Comparison of ENCODE assay signal across 10 cellular contexts in the genomic region with DNA sequence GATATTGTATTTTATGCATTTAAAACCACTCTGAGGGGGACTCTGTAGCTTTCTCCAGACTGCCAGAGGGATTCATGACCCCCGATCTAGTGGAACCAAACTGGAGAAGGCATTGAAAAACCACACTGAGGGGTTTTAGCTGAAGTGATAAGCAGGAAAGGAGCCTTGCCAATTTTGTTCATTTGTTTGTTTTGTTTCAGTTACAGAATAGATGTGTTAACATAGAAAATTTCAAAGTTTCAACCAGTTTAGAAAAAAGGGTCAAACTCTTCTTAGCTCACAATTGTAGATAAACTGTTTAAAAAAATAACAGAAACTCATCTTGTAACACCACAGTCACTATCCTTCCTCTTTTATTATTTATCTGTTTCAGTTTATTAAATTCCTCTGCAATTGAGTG. TPM values are rescaled to one million over a fixed set of nuclear protein-coding genes. Genes with fewer than 3 reads are reported as not detected.
A peak's percentile ranks its signal among the peaks of the same experiment; 100 is the strongest.
DNase-seq lines count a peak whose midpoint lies in the region; ATAC-seq and TF ChIP-seq lines count a peak whose summit lies in the region.
"Had no signal": no experiment of that assay in that cellular context is flagged by ENCODE, and none has a peak within 500 bp of the region (broad histone marks: within the 10 kb centered on the region; RNA-seq: fewer than 3 reads in every experiment).

No MANE protein-coding gene starts in this region.

- no peaks in the 10 kb centered on the region for H3K9me2 ChIP-seq in HCT116 (ENCODE audit: insufficient read depth)

- H2BK5ac ChIP-seq in trophoblast cell (ENCODE audit: low read depth, low read length, poor library complexity): peak overlapping the region; percentile 40

- H3K4me3 ChIP-seq in HCT116 (replicated peaks in 1 of 2; ENCODE audit: low read depth in 1 of 2, low read length in 2 of 2) (no peak overlapping the region), trophoblast cell (ENCODE audit: low read depth, low read length) (no peak overlapping the region)

- no peak overlapping the region for H2AFZ ChIP-seq in HCT116 (ENCODE audit: low read depth, low read length, poor library complexity, severe bottlenecking)
- H2AFZ ChIP-seq in trophoblast cell (ENCODE audit: insufficient read depth, low read length, poor library complexity): no peak overlapping the region

- H3K79me2 ChIP-seq in HCT116 (ENCODE audit: insufficient read depth, low read length) (peaks cover 99% of the 10 kb centered on the region), trophoblast cell (ENCODE audit: control insufficient read depth, insufficient read depth, low read length, poor library complexity) (peaks cover 11% of the 10 kb centered on the region)

- DNase-seq in activated CD8-positive, alpha-beta memory T cell treated with anti-CD3 and anti-CD28 coated beads, Interleukin-2, amount 10 ng/mL, durations not matched to agents 7 days and 5 days: no peak
- DNase-seq in activated CD8-positive, alpha-beta memory T cell treated with anti-CD3 and anti-CD28 coated beads for 24 hours: no peak
- DNase-seq in HCT116 (ENCODE audit: low read depth, low spot score) (no peak), trophoblast cell (no peak)
- DNase-seq: MM.1S, posterior cingulate gyrus had no signal

- H3K36me3 Mint-ChIP-seq in activated CD8-positive, alpha-beta memory T cell treated with anti-CD3 and anti-CD28 coated beads, Interleukin-2, amount 10 ng/mL, durations not matched to agents 7 days and 5 days: peaks cover 28% of the 10 kb centered on the region
- H3K36me3 Mint-ChIP-seq in activated naive CD8-positive, alpha-beta T cell: peaks cover 7% of the 10 kb centered on the region

- peak overlapping the region; percentile 44 for H3K4me3 Mint-ChIP-seq in activated CD8-positive, alpha-beta memory T cell treated with anti-CD3 and anti-CD28 coated beads, Interleukin-2, amount 10 ng/mL, durations not matched to agents 7 days and 5 days
- peak overlapping the region; percentile 41 for H3K4me3 Mint-ChIP-seq in activated naive CD8-positive, alpha-beta T cell

- no peak for TF ChIP-seq RAD21 in HCT116 (IDR thresholded peaks at IDR 0.05; ENCODE audit: low read depth)

- BruUV-seq in HCT116 (replicated peaks; lab: Mats Ljungman, UMichigan): no TSS peak

- H3K18ac ChIP-seq in trophoblast cell (ENCODE audit: low read length): no peak overlapping the region

- H3K27me3 ChIP-seq in HCT116 (ENCODE audit: insufficient read depth, low read length) (no peaks in the 10 kb centered on the region), trophoblast cell (ENCODE audit: insufficient read depth, low read length) (no peaks in the 10 kb centered on the region)

- peak overlapping the region; percentile 82 for H3K27ac Mint-ChIP-seq in activated CD8-positive, alpha-beta memory T cell treated with anti-CD3 and anti-CD28 coated beads, Interleukin-2, amount 10 ng/mL, durations not matched to agents 7 days and 5 days
- peak overlapping the region; percentile 67 for H3K27ac Mint-ChIP-seq in activated naive CD8-positive, alpha-beta T cell

- H3K4me1 ChIP-seq in HCT116 (ENCODE audit: control insufficient read depth in 1 of 2, insufficient read depth in 2 of 2, low read length in 2 of 2) (peaks cover 47 to 64% of the 10 kb centered on the region in 2 experiments), trophoblast cell (ENCODE audit: control insufficient read depth in 1 of 2, insufficient read depth in 2 of 2, low read length in 2 of 2) (peaks cover 5 to 9% of the 10 kb centered on the region in 2 experiments)

- POLR2A ChIA-PET in HCT116 (lab: Charles Lee): no interaction called here

- H2BK12ac ChIP-seq in trophoblast cell (ENCODE audit: low read length): no peak overlapping the region

- intact Hi-C loops in HCT116 (cut with micrococcal nuclease): no loop called here

- H4K91ac ChIP-seq in trophoblast cell (ENCODE audit: low read depth, low read length): peak overlapping the region; percentile 68

- no CpG with 5 or more reads among the region's 1 CpG for WGBS in trophoblast cell (ENCODE audit: extremely low coverage, insufficient coverage, insufficient read length)

- no peaks in the 10 kb centered on the region for H3K27me3 Mint-ChIP-seq in activated CD8-positive, alpha-beta memory T cell treated with anti-CD3 and anti-CD28 coated beads, Interleukin-2, amount 10 ng/mL, durations not matched to agents 7 days and 5 days
- no peaks in the 10 kb centered on the region for H3K27me3 Mint-ChIP-seq in activated naive CD8-positive, alpha-beta T cell

- peak overlapping the region; percentile 79 for H3K4ac ChIP-seq in trophoblast cell (ENCODE audit: low read depth, low read length)

- H2AK5ac ChIP-seq in trophoblast cell (ENCODE audit: low read length): no peak overlapping the region

- H3K9ac ChIP-seq in HCT116 (ENCODE audit: low read length): no peak overlapping the region
- no peak overlapping the region for H3K9ac ChIP-seq in trophoblast cell (ENCODE audit: low read length)

- CTCF ChIA-PET in activated CD8-positive, alpha-beta memory T cell treated with anti-CD3 and anti-CD28 coated beads, Interleukin-2, amount 10 ng/mL, durations not matched to agents 7 days and 5 days (lab: Charles Lee): interaction anchor here (0.7 to 4.5 kb wide), 4 partner anchors 9 to 306 kb away, joined by 3 to 23 read pairs (median 6); no protein-coding TSS in a partner anchor
- CTCF ChIA-PET in HCT116 (lab: Charles Lee): no interaction called here

- H3K9me3 ChIP-seq in HCT116 (ENCODE audit: control insufficient read depth in 1 of 2, insufficient read depth in 1 of 2, low read depth in 1 of 2, low read length in 2 of 2): no peaks in the 10 kb centered on the region
- peaks cover 1% of the 10 kb centered on the region for H3K9me3 ChIP-seq in trophoblast cell (ENCODE audit: insufficient read depth, low read depth, low read length)

- TF ChIP-seq POLR2A in HCT116 (IDR thresholded peaks at IDR 0.05; ENCODE audit: borderline replicate concordance, extremely low read depth, insufficient read depth, insufficient read length): no peak

- H4K8ac ChIP-seq in trophoblast cell (ENCODE audit: low read depth, low read length): no peak overlapping the region

- RAD21 ChIA-PET in HCT116 (lab: Charles Lee; ENCODE audit: low non-redundant PET in 1 of 2, low total read pairs in 2 of 2, uncharacterized antibody in 2 of 2, unreplicated experiment in 2 of 2): no interaction called here

- H3K4me2 ChIP-seq in HCT116 (ENCODE audit: low read length) (no peak overlapping the region; the same call in 1 of the 2 replicates), trophoblast cell (ENCODE audit: low read length) (no peak overlapping the region)

- no peak for ATAC-seq in activated CD8-positive, alpha-beta memory T cell treated with anti-CD3 and anti-CD28 coated beads, Interleukin-2, amount 10 ng/mL, durations not matched to agents 7 days and 5 days
- ATAC-seq in HCT116 (no peak), GM21723 (IDR thresholded peaks at IDR 0.05; ENCODE audit: unreplicated experiment) (no peak), HG03520 (IDR thresholded peaks at IDR 0.05; ENCODE audit: unreplicated experiment) (no peak), GM21447 (IDR thresholded peaks at IDR 0.05; ENCODE audit: unreplicated experiment) (no peak)

- H3K27ac ChIP-seq in HCT116 (ENCODE audit: low read depth, low read length) (peak overlapping the region; percentile 93; the same call in 1 of the 2 replicates), trophoblast cell (ENCODE audit: low read depth, low read length) (no peak overlapping the region)

- H3K9me3 Mint-ChIP-seq in activated CD8-positive, alpha-beta memory T cell treated with anti-CD3 and anti-CD28 coated beads, Interleukin-2, amount 10 ng/mL, durations not matched to agents 7 days and 5 days (ENCODE audit: low read depth): peaks cover 2% of the 10 kb centered on the region
- no peaks in the 10 kb centered on the region for H3K9me3 Mint-ChIP-seq in activated naive CD8-positive, alpha-beta T cell (ENCODE audit: low read depth)

- H3K23ac ChIP-seq in trophoblast cell (ENCODE audit: low read length): no peak overlapping the region

- peaks cover 8% of the 10 kb centered on the region for H3K79me1 ChIP-seq in trophoblast cell (ENCODE audit: low read length)

- TF ChIP-seq CTCF in HCT116 (IDR thresholded peaks at IDR 0.05 in 2 of 3, conservative IDR thresholded peaks at IDR 0.05 in 1 of 3; ENCODE audit: borderline replicate concordance in 1 of 3, insufficient read depth in 1 of 3, low read depth in 2 of 3, low read length in 2 of 3): no peak

- no peaks in the 10 kb centered on the region for H3K36me3 ChIP-seq in HCT116 (ENCODE audit: control insufficient read depth in 1 of 2, insufficient read depth in 2 of 2, low read length in 2 of 2)
- H3K36me3 ChIP-seq in trophoblast cell (ENCODE audit: control insufficient read depth in 1 of 2, insufficient read depth in 2 of 2, low read length in 2 of 2): peaks cover 0 to 3% of the 10 kb centered on the region in 2 experiments

- no peaks in the 10 kb centered on the region for H4K20me1 ChIP-seq in HCT116 (ENCODE audit: insufficient read depth)

- H4K12ac ChIP-seq in trophoblast cell (ENCODE audit: low read depth, low read length): no peak overlapping the region

- no peak overlapping the region for H3K14ac ChIP-seq in trophoblast cell (ENCODE audit: low read length)

- peaks cover 82% of the 10 kb centered on the region for H3K4me1 Mint-ChIP-seq in activated CD8-positive, alpha-beta memory T cell treated with anti-CD3 and anti-CD28 coated beads, Interleukin-2, amount 10 ng/mL, durations not matched to agents 7 days and 5 days
- peaks cover 87% of the 10 kb centered on the region for H3K4me1 Mint-ChIP-seq in activated naive CD8-positive, alpha-beta T cell (ENCODE audit: low read depth)

- H2BK120ac ChIP-seq in trophoblast cell (ENCODE audit: insufficient read depth, low read length, poor library complexity): no peak overlapping the region

TF ChIP-seq in HCT116, 20 proteins besides CTCF, POLR2A, EP300 and RAD21:
- TF ChIP-seq SIN3A (IDR thresholded peaks at IDR 0.05; ENCODE audit: low read depth) (no peak), ZFX (IDR thresholded peaks at IDR 0.05) (no peak)
TF ChIP-seq in HCT116: peak in this region for 0.

RNA-seq across cellular contexts. Expression of gene TAB2, which starts 19.8 kb away (rescaled TPM):
- total RNA-seq in activated CD8-positive, alpha-beta memory T cell treated with anti-CD3 and anti-CD28 coated beads, Interleukin-2, amount 10 ng/mL, durations not matched to agents 7 days and 5 days: 100 to 1,000 TPM; 120 to 138 TPM
- total RNA-seq in HCT116 (2021; ENCODE audit: unreplicated experiment): 56.7 TPM
- 27.9 and 35.0 TPM in 2 replicates for polyA plus RNA-seq in HCT116 (2012)
- polyA plus RNA-seq in trophoblast cell (2013): 59.5 and 60.1 TPM in 2 replicates
